Comparison of ENCODE assay signal across 8 cellular contexts in genomic region chr16:8796469-8797363, GRCh38. TPM values are rescaled to one million over a fixed set of nuclear protein-coding genes. Genes with fewer than 3 reads are reported as not detected.
A peak's percentile ranks its signal among the peaks of the same experiment; 100 is the strongest.
DNase-seq lines count a peak whose midpoint lies in the region; ATAC-seq, FAIRE-seq and TF ChIP-seq lines count a peak whose summit lies in the region.

No MANE protein-coding gene starts in this region.

- H3K27ac ChIP-seq in SK-N-MC, result peak overlapping the region; percentile 27; the same call in 1 of the 2 replicates

- peak overlapping the region; percentile 89 for H3K9ac ChIP-seq in SK-N-MC (ENCODE audit: insufficient read length)

- peak; percentile 3 for ATAC-seq in GM19351 (IDR thresholded peaks at IDR 0.05; ENCODE audit: unreplicated experiment)
- ATAC-seq in HG03039 (IDR thresholded peaks at IDR 0.05; ENCODE audit: unreplicated experiment), result no peak

- H3K9me3 ChIP-seq in SK-N-MC (ENCODE audit: low read depth, low read length), result no peaks in the 10 kb centered on the region

- DNase-seq in SK-N-MC (ENCODE audit: low read depth, low spot score), result no peak
- no peak for DNase-seq in fibroblast of villous mesenchyme (ENCODE audit: low read depth)
- no peak for DNase-seq in skeletal muscle cell (ENCODE audit: low read depth)
- DNase-seq in HTR-8/SVneo (ENCODE audit: insufficient read length, low spot score), result no peak
- DNase-seq in LoVo (ENCODE audit: low spot score), result no peak
- DNase-seq in OCI-M2 (lab: John Stamatoyannopoulos, UW; ENCODE audit: unreplicated experiment), result no peak

- H3K36me3 ChIP-seq in SK-N-MC (ENCODE audit: insufficient read depth, low read length), result peaks cover 20% of the 10 kb centered on the region

- H3K4me3 ChIP-seq in SK-N-MC (peak overlapping the region; percentile 97), fibroblast of villous mesenchyme (ENCODE audit: low read depth, low read length) (peak overlapping the region; percentile 99), skeletal muscle cell (ENCODE audit: low read depth, low read length) (peak overlapping the region; percentile 88)

- no peak for TF ChIP-seq CTCF in fibroblast of villous mesenchyme (IDR thresholded peaks at IDR 0.05; ENCODE audit: insufficient read depth, low read depth, low read length)

- no peak for FAIRE-seq in HTR-8/SVneo (lab: Jason Lieb, UNC)

RNA-seq across cellular contexts. Expression of gene TMEM186, which starts 0.7 kb away (rescaled TPM):
- 3.2 and 5.2 TPM in 2 replicates for total RNA-seq in fibroblast of villous mesenchyme

RNA-seq across cellular contexts. Expression of gene PMM2, which starts 0.9 kb away (rescaled TPM):
- 53.1 and 53.5 TPM in 2 replicates for total RNA-seq in fibroblast of villous mesenchyme
